8 cellular contexts compared by ENCODE assay signal in genomic region chr19:19444694-19445155, GRCh38. TPM values are rescaled to one million over a fixed set of nuclear protein-coding genes. Genes with fewer than 3 reads are reported as not detected.
A peak's percentile ranks its signal among the peaks of the same experiment; 100 is the strongest.
DNase-seq lines count a peak whose midpoint lies in the region; ATAC-seq and TF ChIP-seq lines count a peak whose summit lies in the region.

No MANE protein-coding gene starts in this region.

- H3K18ac ChIP-seq in mesendoderm (ENCODE audit: low read length) = no peak overlapping the region

- no peak overlapping the region for H2AK5ac ChIP-seq in mesendoderm (ENCODE audit: low read length)

- peaks cover 5% of the 10 kb centered on the region for H3K9me3 Mint-ChIP-seq in activated naive CD8-positive, alpha-beta T cell treated with anti-CD3 and anti-CD28 coated beads for 36 hours

- DNase-seq in Kasumi-1 (lab: John Stamatoyannopoulos, UW) = peak; percentile 77 to 81
- DNase-seq in activated naive CD8-positive, alpha-beta T cell treated with anti-CD3 and anti-CD28 coated beads for 36 hours = no peak
- peak; percentile 36 for DNase-seq in mesendoderm
- no peak for DNase-seq in H4 (ENCODE audit: low spot score)
- no peak for DNase-seq in ureter (ENCODE audit: low spot score)
- no peak for DNase-seq in G401 (ENCODE audit: low spot score)

- no peak overlapping the region for H3K23ac ChIP-seq in mesendoderm (ENCODE audit: low read length)

- H3K27me3 ChIP-seq in DOHH2 (ENCODE audit: control insufficient read depth, low read length) = no peaks in the 10 kb centered on the region
- no peaks in the 10 kb centered on the region for H3K27me3 ChIP-seq in mesendoderm (ENCODE audit: insufficient read depth, low read length, poor library complexity)

- H2BK5ac ChIP-seq in mesendoderm (ENCODE audit: low read length) = no peak overlapping the region

- H3K4me1 Mint-ChIP-seq in activated naive CD8-positive, alpha-beta T cell treated with anti-CD3 and anti-CD28 coated beads for 36 hours = peaks cover 65% of the 10 kb centered on the region

- H2BK120ac ChIP-seq in mesendoderm (ENCODE audit: low read depth, low read length) = no peak overlapping the region

- H4K5ac ChIP-seq in mesendoderm (ENCODE audit: low read length) = no peak overlapping the region

- H3K79me2 ChIP-seq in DOHH2 (ENCODE audit: control insufficient read depth, low read length) (peaks cover 98% of the 10 kb centered on the region), mesendoderm (ENCODE audit: control insufficient read depth, insufficient read depth, low read length) (peaks cover 86% of the 10 kb centered on the region)

- peaks cover 55% of the 10 kb centered on the region for H3K36me3 Mint-ChIP-seq in activated naive CD8-positive, alpha-beta T cell treated with anti-CD3 and anti-CD28 coated beads for 36 hours

- no peak overlapping the region for H4K8ac ChIP-seq in mesendoderm (ENCODE audit: low read depth, low read length)

- no peak overlapping the region for H3K56ac ChIP-seq in mesendoderm (ENCODE audit: low read length)

- H3K27ac ChIP-seq in DOHH2 (ENCODE audit: low read depth, low read length) (peak overlapping the region; percentile 72), mesendoderm (ENCODE audit: low read depth, low read length) (no peak overlapping the region)

- H3K27me3 Mint-ChIP-seq in activated naive CD8-positive, alpha-beta T cell treated with anti-CD3 and anti-CD28 coated beads for 36 hours = no peaks in the 10 kb centered on the region

- H2BK15ac ChIP-seq in mesendoderm (replicated peaks; ENCODE audit: low read depth) = no peak overlapping the region

- peaks cover 12% of the 10 kb centered on the region for H3F3A ChIP-seq in DOHH2 (ENCODE audit: control insufficient read depth, insufficient read depth)

- H3K9me3 ChIP-seq in DOHH2 (ENCODE audit: control insufficient read depth, insufficient read depth, low read length) = no peaks in the 10 kb centered on the region

- no peak overlapping the region for H3K9ac ChIP-seq in mesendoderm (ENCODE audit: low read length)

- H3K4me1 ChIP-seq in DOHH2 (ENCODE audit: control insufficient read depth, low read length) (peaks cover 55% of the 10 kb centered on the region), mesendoderm (ENCODE audit: control insufficient read depth, low read depth, low read length) (peaks cover 20% of the 10 kb centered on the region)

- H3K27ac Mint-ChIP-seq in activated naive CD8-positive, alpha-beta T cell treated with anti-CD3 and anti-CD28 coated beads for 36 hours = peak overlapping the region; percentile 66

- H4K20me1 ChIP-seq in DOHH2 (ENCODE audit: control insufficient read depth, insufficient read depth, low read depth, low read length) = peaks cover 32% of the 10 kb centered on the region

- no peak for ATAC-seq in HG03521 (IDR thresholded peaks at IDR 0.05; ENCODE audit: unreplicated experiment)

- TF ChIP-seq CTCF in DOHH2 (IDR thresholded peaks at IDR 0.05; ENCODE audit: low read depth, low read length, poor library complexity, severe bottlenecking) = no peak

- H3K4me2 ChIP-seq in DOHH2 (ENCODE audit: low read length) (peak overlapping the region; percentile 73), mesendoderm (ENCODE audit: low read length) (no peak overlapping the region)

- WGBS in mesendoderm (ENCODE audit: extremely low coverage, insufficient coverage, low lambda C conversion rate) = no CpG with 5 or more reads among the region's 3 CpGs

- H3K4me3 Mint-ChIP-seq in activated naive CD8-positive, alpha-beta T cell treated with anti-CD3 and anti-CD28 coated beads for 36 hours = peak overlapping the region; percentile 24

- no peak overlapping the region for H3K4ac ChIP-seq in mesendoderm (ENCODE audit: low read depth, low read length)

- H3K4me3 ChIP-seq in DOHH2 (ENCODE audit: low read length) (peak overlapping the region; percentile 61), mesendoderm (ENCODE audit: low read length) (no peak overlapping the region)

- peaks cover 40% of the 10 kb centered on the region for H3K79me1 ChIP-seq in mesendoderm (ENCODE audit: low read length)

- H3K36me3 ChIP-seq in DOHH2 (ENCODE audit: control insufficient read depth, low read length) (peaks cover 40% of the 10 kb centered on the region), mesendoderm (ENCODE audit: control insufficient read depth, insufficient read depth, low read length) (no peaks in the 10 kb centered on the region)

- H3K9me2 ChIP-seq in DOHH2 (replicated peaks; ENCODE audit: control insufficient read depth, low read length) = no peaks in the 10 kb centered on the region

- in situ Hi-C loops in G401 (cut with HindIII; ENCODE audit: low sequenced_read_pairs) = no loop called here

RNA-seq across cellular contexts. Expression of gene GATAD2A, which starts 39.2 kb away (rescaled TPM):
- 100 to 1,000 TPM; 196 to 202 TPM for total RNA-seq in activated naive CD8-positive, alpha-beta T cell treated with anti-CD3 and anti-CD28 coated beads for 36 hours
- 125 TPM for polyA plus RNA-seq in mesendoderm (2013, experiment 1 of 2)
- 121 TPM for polyA plus RNA-seq in mesendoderm (2013, experiment 2 of 2)
- 10.9 and 30.5 TPM in 2 replicates for total RNA-seq in H4 (2014; rRNA removed; shearing (Covaris generic))
- 92.7 TPM for total RNA-seq in ureter
- total RNA-seq in G401 (2014; rRNA removed; shearing (Covaris generic)) = 47.2 and 80.3 TPM in 2 replicates

Comparison
In these comparisons a context has a peak if more than half of its experiments do, and no peak if none do; other contexts are left out.
1. DNase-seq: peak in Kasumi-1 (2 of 2) and mesendoderm (single experiment); none in activated naive CD8-positive, alpha-beta T cell treated with anti-CD3 and anti-CD28 coated beads for 36 hours (single experiment), H4 (single experiment), ureter (single experiment) and G401 (single experiment).